Comparison of ENCODE assay signal across 21 cellular contexts in genomic region chr1:230240446-230241076, GRCh38.
DNase-seq lines count a peak whose midpoint lies in the region; ATAC-seq, FAIRE-seq and TF ChIP-seq lines count a peak whose summit lies in the region.
"Had no signal": no experiment of that assay in that cellular context is flagged by ENCODE, and none has a peak within 500 bp of the region (broad histone marks: within the 10 kb centered on the region; RNA-seq: fewer than 3 reads in every experiment).

No MANE protein-coding gene starts in this region.

- TF ChIP-seq POLR2A in GM12878 (IDR thresholded peaks at IDR 0.05; ENCODE audit: low read depth, low read length), result no peak
- no peak for TF ChIP-seq POLR2A in testis (IDR thresholded peaks at IDR 0.05)

- TF ChIP-seq CTCF in GM12878 (IDR thresholded peaks at IDR 0.05 in 2 of 3, conservative IDR thresholded peaks at IDR 0.05 in 1 of 3; ENCODE audit: control insufficient read depth in 2 of 3, extremely low read depth in 1 of 3, insufficient read depth in 1 of 3, low read depth in 3 of 3, low read length in 3 of 3) (no peak), testis (IDR thresholded peaks at IDR 0.05) (no peak)

- no peak for FAIRE-seq in GM12878 (lab: Jason Lieb, UNC)
- FAIRE-seq: H1 had no signal

- H3K9me3 ChIP-seq in GM12878 (replicated peaks; ENCODE audit: control insufficient read depth, insufficient read depth, low read length) (no peaks in the 10 kb centered on the region; the same call in 2 of the 3 replicates), testis (no peaks in the 10 kb centered on the region)
- H3K9me3 ChIP-seq: ovary, right lobe of liver had no signal

- H3K4me1 ChIP-seq in GM12878 (ENCODE audit: control insufficient read depth, insufficient read depth, low read length) (no peaks in the 10 kb centered on the region), testis (peaks cover 7% of the 10 kb centered on the region)
- H3K4me1 ChIP-seq: right lobe of liver had no signal

- H3K36me3 Mint-ChIP-seq in activated naive CD4-positive, alpha-beta T cell treated with anti-CD3 and anti-CD28 coated beads, Interleukin-2, amount 50 U/mL, for 72 hours, result peaks cover 20 to 32% of the 10 kb centered on the region in 2 donors

- CTCF ChIA-PET in GM12878 (lab: Yijun Ruan, JAX), result interaction anchor here (1.0 kb wide), 1 partner anchor 16 kb away, joined by 3 read pairs; no protein-coding TSS in a partner anchor

- intact Hi-C loops in GM12878 (cut with micrococcal nuclease; ENCODE audit: unreplicated experiment), result no loop called here
- intact Hi-C loops in testis (cut with DNase I; ENCODE audit: low total_unique reads), result no loop called here

- POLR2A ChIA-PET in GM12878 (lab: Charles Lee), result no interaction called here

- no peak for DNase-seq in activated naive CD4-positive, alpha-beta T cell treated with anti-CD3 and anti-CD28 coated beads, Interleukin-2, amount 50 U/mL, for 72 hours (ENCODE audit: low spot score in 2 of 2)
- no peak for DNase-seq in activated naive CD4-positive, alpha-beta T cell treated with Interleukin-2 at 50 U/mL for 16 hours
- DNase-seq in HT1080 (ENCODE audit: low read depth) (peak; percentile 17), GM12878 (ENCODE audit: low read depth, low spot score) (no peak), testis (peak; percentile 2), NCI-H1092 (lab: John Stamatoyannopoulos, UW) (no peak), HUDEP-2 (lab: John Stamatoyannopoulos, UW; ENCODE audit: unreplicated experiment in 76 of 76) (no peak)
- DNase-seq: activated effector memory CD4-positive, alpha-beta T cell treated with Interleukin-2 at 50 U/mL for 16 hours; anterior cingulate cortex; dermis blood vessel endothelial cell; left colon; mesendoderm; NCI-H1417 treated with DMSO at 0.1 percent for 48 hours; NCI-H510A; ovary; right lobe of liver; substantia nigra had no signal

- peaks cover 8 to 9% of the 10 kb centered on the region in 2 experiments; a peak in 3 of 4 replicates for H3K36me3 ChIP-seq in GM12878 (ENCODE audit: control insufficient read depth in 2 of 2, insufficient read depth in 2 of 2, low read length in 1 of 2)
- H3K36me3 ChIP-seq in testis (ENCODE audit: low read depth, missing control alignments), result no peaks in the 10 kb centered on the region
- H3K36me3 ChIP-seq: ovary had no signal

- WGBS in GM12878 (ENCODE audit: insufficient coverage, insufficient replicate concordance, low lambda C conversion rate, missing lambda C conversion rate), result 95% methylated on average over 5 of the region's 5 CpGs
- WGBS in testis, 2 donors, result 94 to 95% methylated on average over 5 of the region's 5 CpGs

- TF ChIP-seq RAD21 in GM12878 (IDR thresholded peaks at IDR 0.05; ENCODE audit: insufficient read depth, low read depth, low read length), result no peak

- no peaks in the 10 kb centered on the region for H3K9me3 Mint-ChIP-seq in activated naive CD4-positive, alpha-beta T cell treated with anti-CD3 and anti-CD28 coated beads, Interleukin-2, amount 50 U/mL, for 72 hours
- H3K9me3 Mint-ChIP-seq: IgD-negative memory B cell had no signal

- H2AFZ ChIP-seq in GM12878 (ENCODE audit: control insufficient read depth, low read depth, low read length), result no peak overlapping the region

- H4K20me1 ChIP-seq in GM12878 (ENCODE audit: control insufficient read depth, insufficient read depth), result no peaks in the 10 kb centered on the region

- no peak overlapping the region for H3K4me2 ChIP-seq in GM12878 (ENCODE audit: control insufficient read depth, insufficient read depth)

- no peak for TF ChIP-seq EP300 in GM12878 (IDR thresholded peaks at IDR 0.05; ENCODE audit: borderline replicate concordance in 1 of 2, control insufficient read depth in 1 of 2, low read depth in 2 of 2, low read length in 2 of 2)

- ATAC-seq in activated naive CD4-positive, alpha-beta T cell treated with anti-CD3 and anti-CD28 coated beads, Interleukin-2, amount 50 U/mL, for 72 hours, result peak; percentile 90 to 92
- no peak for ATAC-seq in GM12878
- ATAC-seq: left colon, right lobe of liver had no signal

- SMC1A ChIA-PET in GM12878 (lab: Charles Lee; ENCODE audit: uncharacterized antibody, unreplicated experiment), result interaction anchor here (1.2 kb wide), 1 partner anchor 14 kb away, joined by 4 read pairs; no protein-coding TSS in a partner anchor

- H3K9ac ChIP-seq in GM12878 (ENCODE audit: control insufficient read depth, insufficient read depth, low read length), result no peak overlapping the region

- H3K27me3 ChIP-seq in GM12878 (replicated peaks in 1 of 2; ENCODE audit: control insufficient read depth in 2 of 2, insufficient read depth in 2 of 2, low read length in 1 of 2) (no peaks in the 10 kb centered on the region), testis (no peaks in the 10 kb centered on the region)
- H3K27me3 ChIP-seq: ovary, right lobe of liver had no signal

- H3K4me3 ChIP-seq in GM12878 (no peak overlapping the region), testis (no peak overlapping the region)
- H3K4me3 ChIP-seq: ovary, right lobe of liver, SK-N-MC had no signal

- H3K27ac Mint-ChIP-seq in activated naive CD4-positive, alpha-beta T cell treated with anti-CD3 and anti-CD28 coated beads, Interleukin-2, amount 50 U/mL, for 72 hours, result peak overlapping the region; percentile 78 to 87
- H3K27ac Mint-ChIP-seq: IgD-negative memory B cell had no signal

- RAD21 ChIA-PET in GM12878 (lab: Charles Lee; ENCODE audit: unreplicated experiment), result no interaction called here

- in situ Hi-C loops in GM12878 (cut with MboI), result no loop called here

- H3K79me2 ChIP-seq in GM12878 (ENCODE audit: control insufficient read depth, insufficient read depth, low read length), result no peaks in the 10 kb centered on the region

- no TSS peak for BruUV-seq in GM12878 (replicated peaks; lab: Mats Ljungman, UMichigan)

- H3K27ac ChIP-seq in GM12878 (ENCODE audit: control insufficient read depth, insufficient read depth) (no peak overlapping the region), testis (no peak overlapping the region)
- H3K27ac ChIP-seq: HL-60, ovary, right lobe of liver, SK-N-MC had no signal

TF ChIP-seq in GM12878, 131 proteins besides CTCF, POLR2A, EP300 and RAD21:
- TF ChIP-seq JUNB (IDR thresholded peaks at IDR 0.05) (peak; percentile 12; the same call in 1 of the 2 replicates), USF2 (IDR thresholded peaks at IDR 0.05; ENCODE audit: borderline replicate concordance, low read depth, low read length) (no peak)

Comparison
In these comparisons a context has a peak if more than half of its experiments do, and no peak if none do; other contexts are left out.
1. DNase-seq: peak in HT1080 (single experiment) and testis (single experiment); none in activated naive CD4-positive, alpha-beta T cell treated with anti-CD3 and anti-CD28 coated beads, Interleukin-2, amount 50 U/mL, for 72 hours (0 of 2), activated naive CD4-positive, alpha-beta T cell treated with Interleukin-2 at 50 U/mL for 16 hours (single experiment), GM12878 (single experiment), NCI-H1092 (single experiment) and HUDEP-2 (0 of 76).